ENCODE assay signal across 1 cellular context in the genomic region with DNA sequence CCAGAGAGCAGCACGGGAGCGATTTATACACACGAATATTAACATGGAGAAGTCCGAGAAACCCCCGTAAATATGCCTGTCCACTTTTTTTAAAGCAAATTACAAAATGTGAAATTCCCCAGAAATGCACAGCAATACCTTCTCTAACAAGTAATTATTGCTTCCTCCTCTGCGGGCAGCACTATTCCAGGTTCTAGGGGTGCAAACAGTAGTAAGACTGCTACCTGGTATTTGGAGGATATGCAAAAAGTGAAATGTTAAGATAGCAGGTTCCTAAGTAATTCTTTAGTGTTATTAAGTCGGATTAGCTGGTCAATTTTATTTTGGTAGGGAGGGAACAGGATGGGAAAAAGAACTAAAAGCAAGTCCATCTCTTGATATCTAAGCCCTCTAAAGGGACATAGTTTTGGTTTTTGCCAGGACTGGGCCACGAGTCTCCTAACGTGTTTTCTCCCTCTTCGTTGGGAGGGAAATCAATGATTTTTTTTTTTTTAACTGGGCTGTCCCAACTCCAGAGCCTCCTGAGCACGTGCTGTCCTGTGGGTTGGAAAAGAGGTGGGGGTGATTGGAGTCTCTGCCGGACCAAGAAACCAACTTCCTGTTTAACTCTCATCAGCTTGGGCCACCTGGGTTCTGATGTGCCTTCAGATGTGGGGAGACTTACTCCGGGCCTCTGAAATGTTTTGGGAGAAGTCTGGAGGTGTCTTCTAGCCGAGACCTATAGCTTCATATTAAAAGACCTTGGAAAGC.
TF ChIP-seq lines count a peak whose summit lies in the region.

No MANE protein-coding gene starts in this region.

TF ChIP-seq in HepG2, 621 proteins besides CTCF, POLR2A, EP300 and RAD21 (continued from another document and continues in another):
- TF ChIP-seq, protein P1, sequence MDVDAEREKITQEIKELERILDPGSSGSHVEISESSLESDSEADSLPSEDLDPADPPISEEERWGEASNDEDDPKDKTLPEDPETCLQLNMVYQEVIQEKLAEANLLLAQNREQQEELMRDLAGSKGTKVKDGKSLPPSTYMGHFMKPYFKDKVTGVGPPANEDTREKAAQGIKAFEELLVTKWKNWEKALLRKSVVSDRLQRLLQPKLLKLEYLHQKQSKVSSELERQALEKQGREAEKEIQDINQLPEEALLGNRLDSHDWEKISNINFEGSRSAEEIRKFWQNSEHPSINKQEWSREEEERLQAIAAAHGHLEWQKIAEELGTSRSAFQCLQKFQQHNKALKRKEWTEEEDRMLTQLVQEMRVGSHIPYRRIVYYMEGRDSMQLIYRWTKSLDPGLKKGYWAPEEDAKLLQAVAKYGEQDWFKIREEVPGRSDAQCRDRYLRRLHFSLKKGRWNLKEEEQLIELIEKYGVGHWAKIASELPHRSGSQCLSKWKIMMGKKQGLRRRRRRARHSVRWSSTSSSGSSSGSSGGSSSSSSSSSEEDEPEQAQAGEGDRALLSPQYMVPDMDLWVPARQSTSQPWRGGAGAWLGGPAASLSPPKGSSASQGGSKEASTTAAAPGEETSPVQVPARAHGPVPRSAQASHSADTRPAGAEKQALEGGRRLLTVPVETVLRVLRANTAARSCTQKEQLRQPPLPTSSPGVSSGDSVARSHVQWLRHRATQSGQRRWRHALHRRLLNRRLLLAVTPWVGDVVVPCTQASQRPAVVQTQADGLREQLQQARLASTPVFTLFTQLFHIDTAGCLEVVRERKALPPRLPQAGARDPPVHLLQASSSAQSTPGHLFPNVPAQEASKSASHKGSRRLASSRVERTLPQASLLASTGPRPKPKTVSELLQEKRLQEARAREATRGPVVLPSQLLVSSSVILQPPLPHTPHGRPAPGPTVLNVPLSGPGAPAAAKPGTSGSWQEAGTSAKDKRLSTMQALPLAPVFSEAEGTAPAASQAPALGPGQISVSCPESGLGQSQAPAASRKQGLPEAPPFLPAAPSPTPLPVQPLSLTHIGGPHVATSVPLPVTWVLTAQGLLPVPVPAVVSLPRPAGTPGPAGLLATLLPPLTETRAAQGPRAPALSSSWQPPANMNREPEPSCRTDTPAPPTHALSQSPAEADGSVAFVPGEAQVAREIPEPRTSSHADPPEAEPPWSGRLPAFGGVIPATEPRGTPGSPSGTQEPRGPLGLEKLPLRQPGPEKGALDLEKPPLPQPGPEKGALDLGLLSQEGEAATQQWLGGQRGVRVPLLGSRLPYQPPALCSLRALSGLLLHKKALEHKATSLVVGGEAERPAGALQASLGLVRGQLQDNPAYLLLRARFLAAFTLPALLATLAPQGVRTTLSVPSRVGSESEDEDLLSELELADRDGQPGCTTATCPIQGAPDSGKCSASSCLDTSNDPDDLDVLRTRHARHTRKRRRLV (CRISPR knock-in tag; IDR thresholded peaks at IDR 0.05) = no peak
- TF ChIP-seq, protein P2, sequence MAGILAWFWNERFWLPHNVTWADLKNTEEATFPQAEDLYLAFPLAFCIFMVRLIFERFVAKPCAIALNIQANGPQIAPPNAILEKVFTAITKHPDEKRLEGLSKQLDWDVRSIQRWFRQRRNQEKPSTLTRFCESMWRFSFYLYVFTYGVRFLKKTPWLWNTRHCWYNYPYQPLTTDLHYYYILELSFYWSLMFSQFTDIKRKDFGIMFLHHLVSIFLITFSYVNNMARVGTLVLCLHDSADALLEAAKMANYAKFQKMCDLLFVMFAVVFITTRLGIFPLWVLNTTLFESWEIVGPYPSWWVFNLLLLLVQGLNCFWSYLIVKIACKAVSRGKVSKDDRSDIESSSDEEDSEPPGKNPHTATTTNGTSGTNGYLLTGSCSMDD (CRISPR knock-in tag; IDR thresholded peaks at IDR 0.05) = no peak
- TF ChIP-seq MXI1 (IDR thresholded peaks at IDR 0.05; ENCODE audit: borderline replicate concordance, low read depth, low read length) (peak; percentile 66; the same call in 1 of the 3 replicates), JDP2 (CRISPR knock-in tag; IDR thresholded peaks at IDR 0.05; ENCODE audit: borderline replicate concordance) (no peak), SPEN (CRISPR knock-in tag; IDR thresholded peaks at IDR 0.05; ENCODE audit: low read depth) (no peak), HNRNPL (IDR thresholded peaks at IDR 0.05; ENCODE audit: low read depth, low read length) (no peak), AFF4 (CRISPR knock-in tag; IDR thresholded peaks at IDR 0.05) (no peak; the same call in none of the 2 replicates), HNF4G (IDR thresholded peaks at IDR 0.05; ENCODE audit: borderline replicate concordance, low read depth, low read length) (no peak), HNF4G (CRISPR knock-in tag; IDR thresholded peaks at IDR 0.05; ENCODE audit: borderline replicate concordance, low read depth) (no peak), ZNF766 (CRISPR knock-in tag; IDR thresholded peaks at IDR 0.05; ENCODE audit: borderline replicate concordance) (no peak; the same call in 1 of the 2 replicates), ZNF3 (CRISPR knock-in tag; IDR thresholded peaks at IDR 0.05) (no peak), BCL6 (CRISPR knock-in tag; IDR thresholded peaks at IDR 0.05) (no peak), ZNF562 (CRISPR knock-in tag; IDR thresholded peaks at IDR 0.05; ENCODE audit: borderline replicate concordance) (no peak), ZNF256 (CRISPR knock-in tag; conservative IDR thresholded peaks at IDR 0.05) (no peak), RBAK (CRISPR knock-in tag; IDR thresholded peaks at IDR 0.05) (no peak), RFX3 (CRISPR knock-in tag; IDR thresholded peaks at IDR 0.05) (no peak), MYC (CRISPR knock-in tag; IDR thresholded peaks at IDR 0.05; ENCODE audit: borderline replicate concordance) (peak; percentile 87), ZNF740 (CRISPR knock-in tag; IDR thresholded peaks at IDR 0.05) (peak; percentile 51; the same call in 1 of the 2 replicates), HOXA9 (CRISPR knock-in tag; IDR thresholded peaks at IDR 0.05; ENCODE audit: borderline replicate concordance) (no peak), RFXANK (CRISPR knock-in tag; IDR thresholded peaks at IDR 0.05) (no peak), NBN (conservative IDR thresholded peaks at IDR 0.05) (no peak), ZFP90 (CRISPR knock-in tag; IDR thresholded peaks at IDR 0.05; ENCODE audit: borderline replicate concordance) (0 out of 2 replicates have a peak, but pooled peaks have one; percentile 50), EHMT2 (IDR thresholded peaks at IDR 0.05; ENCODE audit: borderline replicate concordance, low read depth, low read length) (no peak), YEATS2 (CRISPR knock-in tag; IDR thresholded peaks at IDR 0.05; ENCODE audit: borderline replicate concordance) (no peak), PLSCR1 (CRISPR knock-in tag; IDR thresholded peaks at IDR 0.05; ENCODE audit: borderline replicate concordance) (no peak), KDM1A (CRISPR knock-in tag; IDR thresholded peaks at IDR 0.05) (no peak), ZBTB10 (CRISPR knock-in tag; IDR thresholded peaks at IDR 0.05; ENCODE audit: borderline replicate concordance) (0 out of 2 replicates have a peak, but pooled peaks have one; percentile 53), MTF2 (CRISPR knock-in tag; IDR thresholded peaks at IDR 0.05; ENCODE audit: borderline replicate concordance) (no peak), HNRNPK (IDR thresholded peaks at IDR 0.05; ENCODE audit: low read depth, low read length, poor library complexity, severe bottlenecking) (no peak), ZNF879 (CRISPR knock-in tag; IDR thresholded peaks at IDR 0.05) (no peak), ZNF891 (CRISPR knock-in tag; IDR thresholded peaks at IDR 0.05) (no peak), KLF15 (CRISPR knock-in tag; IDR thresholded peaks at IDR 0.05; ENCODE audit: borderline replicate concordance) (no peak)
- TF ChIP-seq, protein P3, sequence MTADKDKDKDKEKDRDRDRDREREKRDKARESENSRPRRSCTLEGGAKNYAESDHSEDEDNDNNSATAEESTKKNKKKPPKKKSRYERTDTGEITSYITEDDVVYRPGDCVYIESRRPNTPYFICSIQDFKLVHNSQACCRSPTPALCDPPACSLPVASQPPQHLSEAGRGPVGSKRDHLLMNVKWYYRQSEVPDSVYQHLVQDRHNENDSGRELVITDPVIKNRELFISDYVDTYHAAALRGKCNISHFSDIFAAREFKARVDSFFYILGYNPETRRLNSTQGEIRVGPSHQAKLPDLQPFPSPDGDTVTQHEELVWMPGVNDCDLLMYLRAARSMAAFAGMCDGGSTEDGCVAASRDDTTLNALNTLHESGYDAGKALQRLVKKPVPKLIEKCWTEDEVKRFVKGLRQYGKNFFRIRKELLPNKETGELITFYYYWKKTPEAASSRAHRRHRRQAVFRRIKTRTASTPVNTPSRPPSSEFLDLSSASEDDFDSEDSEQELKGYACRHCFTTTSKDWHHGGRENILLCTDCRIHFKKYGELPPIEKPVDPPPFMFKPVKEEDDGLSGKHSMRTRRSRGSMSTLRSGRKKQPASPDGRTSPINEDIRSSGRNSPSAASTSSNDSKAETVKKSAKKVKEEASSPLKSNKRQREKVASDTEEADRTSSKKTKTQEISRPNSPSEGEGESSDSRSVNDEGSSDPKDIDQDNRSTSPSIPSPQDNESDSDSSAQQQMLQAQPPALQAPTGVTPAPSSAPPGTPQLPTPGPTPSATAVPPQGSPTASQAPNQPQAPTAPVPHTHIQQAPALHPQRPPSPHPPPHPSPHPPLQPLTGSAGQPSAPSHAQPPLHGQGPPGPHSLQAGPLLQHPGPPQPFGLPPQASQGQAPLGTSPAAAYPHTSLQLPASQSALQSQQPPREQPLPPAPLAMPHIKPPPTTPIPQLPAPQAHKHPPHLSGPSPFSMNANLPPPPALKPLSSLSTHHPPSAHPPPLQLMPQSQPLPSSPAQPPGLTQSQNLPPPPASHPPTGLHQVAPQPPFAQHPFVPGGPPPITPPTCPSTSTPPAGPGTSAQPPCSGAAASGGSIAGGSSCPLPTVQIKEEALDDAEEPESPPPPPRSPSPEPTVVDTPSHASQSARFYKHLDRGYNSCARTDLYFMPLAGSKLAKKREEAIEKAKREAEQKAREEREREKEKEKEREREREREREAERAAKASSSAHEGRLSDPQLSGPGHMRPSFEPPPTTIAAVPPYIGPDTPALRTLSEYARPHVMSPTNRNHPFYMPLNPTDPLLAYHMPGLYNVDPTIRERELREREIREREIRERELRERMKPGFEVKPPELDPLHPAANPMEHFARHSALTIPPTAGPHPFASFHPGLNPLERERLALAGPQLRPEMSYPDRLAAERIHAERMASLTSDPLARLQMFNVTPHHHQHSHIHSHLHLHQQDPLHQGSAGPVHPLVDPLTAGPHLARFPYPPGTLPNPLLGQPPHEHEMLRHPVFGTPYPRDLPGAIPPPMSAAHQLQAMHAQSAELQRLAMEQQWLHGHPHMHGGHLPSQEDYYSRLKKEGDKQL (CRISPR knock-in tag; IDR thresholded peaks at IDR 0.05; ENCODE audit: low read depth) = peak; percentile 38; the same call in 1 of the 2 replicates
